ENCODE assay signal across 8 cellular contexts in genomic region chr12:49088190-49088931, GRCh38. TPM values are rescaled to one million over a fixed set of nuclear protein-coding genes. Genes with fewer than 3 reads are reported as not detected.
DNase-seq lines count a peak whose midpoint lies in the region; ATAC-seq, FAIRE-seq and TF ChIP-seq lines count a peak whose summit lies in the region.

No MANE protein-coding gene starts in this region.

- no peak overlapping the region for H3K4me3 Mint-ChIP-seq in activated CD4-positive, alpha-beta T cell treated with anti-CD3 and anti-CD28 coated beads for 36 hours

- 3% methylated on average over 11 of the region's 18 CpGs for WGBS in HepG2 (ENCODE audit: low lambda C conversion rate)

- no peak overlapping the region for H3K27ac ChIP-seq in colonic mucosa
- H3K27ac ChIP-seq in HepG2 (ENCODE audit: extremely low read length, insufficient read depth, low read length) = no peak overlapping the region

- H3K9ac ChIP-seq in colonic mucosa (ENCODE audit: low read depth in 2 of 2, low read length in 2 of 2) (peak overlapping the region; percentile 0 to 19), HepG2 (ENCODE audit: insufficient read depth, low read depth, low read length) (no peak overlapping the region)

- TF ChIP-seq CTCF in colonic mucosa (IDR thresholded peaks at IDR 0.05) = peak; percentile 86
- peak; percentile 92 for TF ChIP-seq CTCF in HepG2 (CRISPR knock-in tag; IDR thresholded peaks at IDR 0.05)

- BruUV-seq in HepG2 (replicated peaks; lab: Mats Ljungman, UMichigan) = no TSS peak

- H3K79me2 ChIP-seq in HepG2 (ENCODE audit: insufficient read depth, low read length) = no peaks in the 10 kb centered on the region

- H3K27me3 ChIP-seq in colonic mucosa = peaks cover 45% of the 10 kb centered on the region
- H3K27me3 ChIP-seq in HepG2 (ENCODE audit: control insufficient read depth in 1 of 2, insufficient read depth in 2 of 2, low read length in 2 of 2) = peaks cover 9 to 54% of the 10 kb centered on the region in 2 experiments; a peak in 4 of 5 replicates

- H4K20me1 ChIP-seq in HepG2 (ENCODE audit: insufficient read depth, low read length) = no peaks in the 10 kb centered on the region

- intact Hi-C loops in activated CD4-positive, alpha-beta T cell treated with anti-CD3 and anti-CD28 coated beads for 36 hours (cut with DNase I, micrococcal nuclease) = loop anchor here (1.0 to 2.0 kb wide), 3 partner anchors 42 to 147 kb away; partner anchors contain the start of genes TUBA1B (in 2 of the 2) and WNT1 (in 1 of the 2)
- intact Hi-C loops in colonic mucosa (cut with DNase I) (loop anchor here (5.0 kb wide), 1 partner anchor 34 kb away; no protein-coding TSS in a partner anchor), HepG2 (cut with micrococcal nuclease; ENCODE audit: unreplicated experiment) (loop anchor here (1.0 kb wide), 1 partner anchor 33 kb away; no protein-coding TSS in a partner anchor)

- TF ChIP-seq POLR2A in HepG2 (IDR thresholded peaks at IDR 0.05; ENCODE audit: insufficient read depth in 1 of 2, low read depth in 2 of 2, low read length in 2 of 2) = no peak

- H3K4me3 ChIP-seq in colonic mucosa (no peak overlapping the region), HepG2 (replicated peaks in 1 of 3; ENCODE audit: insufficient read depth in 1 of 3, low read depth in 2 of 3, low read length in 3 of 3) (peak overlapping the region in 1 of 3 experiments; percentile 36; a peak in 1 of 6 replicates)

- H3K4me1 Mint-ChIP-seq in activated CD4-positive, alpha-beta T cell treated with anti-CD3 and anti-CD28 coated beads for 36 hours = peaks cover 35% of the 10 kb centered on the region

- no peak for TF ChIP-seq EP300 in HepG2 (IDR thresholded peaks at IDR 0.05; ENCODE audit: low read depth in 2 of 2, low read length in 2 of 2)
- TF ChIP-seq EP300 in HepG2 (CRISPR knock-in tag; IDR thresholded peaks at IDR 0.05; ENCODE audit: borderline replicate concordance) = no peak

- H3K36me3 ChIP-seq in colonic mucosa (no peaks in the 10 kb centered on the region), HepG2 (replicated peaks in 1 of 2; ENCODE audit: control insufficient read depth in 1 of 2, insufficient read depth in 2 of 2, low read length in 2 of 2) (no peaks in the 10 kb centered on the region)

- no peak overlapping the region for H3K27ac Mint-ChIP-seq in activated CD4-positive, alpha-beta T cell treated with anti-CD3 and anti-CD28 coated beads for 36 hours

- H3K4me1 ChIP-seq in colonic mucosa (peaks cover 3% of the 10 kb centered on the region), HepG2 (ENCODE audit: insufficient read depth, low read length) (peaks cover 47% of the 10 kb centered on the region)

- peak; percentile 72 for TF ChIP-seq RAD21 in HepG2 (CRISPR knock-in tag; IDR thresholded peaks at IDR 0.05)

- no peaks in the 10 kb centered on the region for H3K9me3 Mint-ChIP-seq in activated CD4-positive, alpha-beta T cell treated with anti-CD3 and anti-CD28 coated beads for 36 hours (ENCODE audit: low read depth)

- H3K9me3 ChIP-seq in colonic mucosa = no peaks in the 10 kb centered on the region
- no peaks in the 10 kb centered on the region for H3K9me3 ChIP-seq in HepG2 (ENCODE audit: low read length)

- ATAC-seq in HG03521 (IDR thresholded peaks at IDR 0.05; ENCODE audit: unreplicated experiment) = peak; percentile 80
- ATAC-seq in activated CD4-positive, alpha-beta T cell treated with anti-CD3 and anti-CD28 coated beads for 36 hours = peak; percentile 91
- peak; percentile 84 for ATAC-seq in HepG2

- POLR2A ChIA-PET in activated CD4-positive, alpha-beta T cell treated with anti-CD3 and anti-CD28 coated beads for 36 hours (lab: Charles Lee) = interaction anchor here (0.6 to 1.6 kb wide), 3 partner anchors 23 to 147 kb away, joined by 3 to 5 read pairs (median 3); partner anchors contain the start of genes LMBR1L and TUBA1B
- POLR2A ChIA-PET in HepG2 (lab: Yijun Ruan, JAX) = interaction anchor here (1.4 to 2.7 kb wide), 4 partner anchors 19 to 177 kb away, joined by 3 to 16 read pairs (median 8); partner anchors contain the start of genes RHEBL1 and TUBA1B

- no peak overlapping the region for H2AFZ ChIP-seq in HepG2 (ENCODE audit: low read length)

- FAIRE-seq in HepG2 (lab: Jason Lieb, UNC) = peak; percentile 75

- in situ Hi-C loops in HepG2 (cut with HindIII; ENCODE audit: extremely low pct_ligation_motif_present, low pct_unique_long_range_greater_than_20kb) = no loop called here

- H3K27me3 Mint-ChIP-seq in activated CD4-positive, alpha-beta T cell treated with anti-CD3 and anti-CD28 coated beads for 36 hours = peaks cover 48% of the 10 kb centered on the region

- CTCF ChIA-PET in activated CD4-positive, alpha-beta T cell treated with anti-CD3 and anti-CD28 coated beads for 36 hours (lab: Charles Lee) = interaction anchor here (0.6 to 6.5 kb wide), 46 partner anchors 8 to 424 kb away, joined by 3 to 102 read pairs (median 4); partner anchors contain the start of genes LMBR1L, RHEBL1, SPATS2 and TROAP
- CTCF ChIA-PET in HepG2 (lab: Yijun Ruan, JAX; ENCODE audit: low intra/inter-chr PET ratio, low total read pairs) = interaction anchor here (1.4 to 3.0 kb wide), 4 partner anchors 10 to 42 kb away, joined by 3 to 30 read pairs (median 7); partner anchors contain the start of gene LMBR1L

- no peaks in the 10 kb centered on the region for H3K36me3 Mint-ChIP-seq in activated CD4-positive, alpha-beta T cell treated with anti-CD3 and anti-CD28 coated beads for 36 hours (ENCODE audit: low read depth)

- H3K4me2 ChIP-seq in HepG2 (ENCODE audit: low read depth, low read length) = peak overlapping the region; percentile 60

- peak; percentile 85 for DNase-seq in AG20443 (ENCODE audit: low spot score)
- peak; percentile 77 for DNase-seq in GM19238 (ENCODE audit: insufficient read length, low spot score)
- DNase-seq in NCI-H524 treated with DMSO at 0.1 percent for 48 hours (lab: John Stamatoyannopoulos, UW) = peak; percentile 84
- DNase-seq in activated CD4-positive, alpha-beta T cell treated with anti-CD3 and anti-CD28 coated beads for 36 hours = peak; percentile 82
- peak; percentile 81 for DNase-seq in colonic mucosa
- peak; percentile 73 for DNase-seq in HepG2 (ENCODE audit: low spot score)
- peak; percentile 28 to 49 (median 45) for DNase-seq in stimulated activated CD4-positive, alpha-beta T cell treated with anti-CD3 and anti-CD28 coated beads, TNF-alpha, amount 100 ng/mL, for 1 hour (ENCODE audit: low read depth in 3 of 3, low spot score in 1 of 3)

RNA-seq across cellular contexts. Expression of gene DHH, which starts 6.2 kb away (rescaled TPM):
- total RNA-seq in activated CD4-positive, alpha-beta T cell treated with anti-CD3 and anti-CD28 coated beads for 36 hours = not detected
- under 1 TPM; 0.29 to 0.52 TPM for total RNA-seq in colonic mucosa
- not detected in 2 replicates for total RNA-seq in HepG2 (2016; rRNA removed; fragmentation: Illumina TruSeq; extraction: Trizol)
- total RNA-seq in HepG2 (2016; cell fraction: cytosol; rRNA removed; fragmentation: Illumina TruSeq; extraction: Trizol; ENCODE audit: low read depth) = not detected in 2 replicates
- not detected in 2 replicates for total RNA-seq in HepG2 (2016; cell fraction: insoluble cytoplasmic fraction; rRNA removed; fragmentation: Illumina TruSeq; extraction: Trizol)
- total RNA-seq in HepG2 (2016; cell fraction: membrane; rRNA removed; fragmentation: Illumina TruSeq; extraction: Trizol) = not detected in 2 replicates
- not detected in 2 replicates for total RNA-seq in HepG2 (2016; cell fraction: nucleus; rRNA removed; fragmentation: Illumina TruSeq; extraction: Trizol)
- polyA plus RNA-seq in HepG2 (2011; rRNA removed) = not detected in 2 replicates
- polyA plus RNA-seq in HepG2 (2011; cell fraction: cytosol; rRNA removed) = not detected in 2 replicates
- 0.03 and 0.10 TPM in 2 replicates for polyA plus RNA-seq in HepG2 (2011; cell fraction: nucleus; rRNA removed)
- polyA plus RNA-seq in HepG2 (2012) = not detected in 2 replicates
- not detected in 2 replicates for polyA plus RNA-seq in HepG2 (2016; cell fraction: cytosol; fragmentation: Illumina TruSeq; extraction: Trizol; ENCODE audit: low read depth)
- polyA plus RNA-seq in HepG2 (2016; cell fraction: insoluble cytoplasmic fraction; fragmentation: Illumina TruSeq; extraction: Trizol; ENCODE audit: low read depth) = not detected in 2 replicates
- not detected in 2 replicates for polyA plus RNA-seq in HepG2 (2016; cell fraction: membrane; fragmentation: Illumina TruSeq; extraction: Trizol; ENCODE audit: low read depth)
- not detected in 2 replicates for polyA plus RNA-seq in HepG2 (2016; cell fraction: nucleus; fragmentation: Illumina TruSeq; extraction: Trizol; ENCODE audit: insufficient read depth, low read depth)
- polyA minus RNA-seq in HepG2 (2011; rRNA and poly(A)+ RNA removed; ENCODE audit: low replicate concordance) = 0.07 TPM in 1 of 2 replicates, not detected in the other
- polyA minus RNA-seq in HepG2 (2011; cell fraction: cytosol; rRNA and poly(A)+ RNA removed) = not detected in 2 replicates
- polyA minus RNA-seq in HepG2 (2011; cell fraction: nucleus; rRNA and poly(A)+ RNA removed) = 0.12 TPM in 1 of 2 replicates, not detected in the other

RNA-seq across cellular contexts. Expression of gene RHEBL1, which starts 18.6 kb away (rescaled TPM):
- total RNA-seq in activated CD4-positive, alpha-beta T cell treated with anti-CD3 and anti-CD28 coated beads for 36 hours = 10 to 100 TPM in 1 of 2 experiments, 1 to 10 TPM in 1; 6.7 to 13.3 TPM
- total RNA-seq in colonic mucosa (under 1 TPM; 0.27 to 0.32 TPM), HepG2 (2016; rRNA removed; fragmentation: Illumina TruSeq; extraction: Trizol) (1.4 and 1.6 TPM in 2 replicates)
- 0.71 and 0.79 TPM in 2 replicates for total RNA-seq in HepG2 (2016; cell fraction: cytosol; rRNA removed; fragmentation: Illumina TruSeq; extraction: Trizol; ENCODE audit: low read depth)
- total RNA-seq in HepG2 (2016; cell fraction: insoluble cytoplasmic fraction; rRNA removed; fragmentation: Illumina TruSeq; extraction: Trizol) = 1.5 and 1.9 TPM in 2 replicates
- total RNA-seq in HepG2 (2016; cell fraction: membrane; rRNA removed; fragmentation: Illumina TruSeq; extraction: Trizol) = 0.62 and 1.0 TPM in 2 replicates
- total RNA-seq in HepG2 (2016; cell fraction: nucleus; rRNA removed; fragmentation: Illumina TruSeq; extraction: Trizol) = 0.75 and 1.0 TPM in 2 replicates
- 2.5 and 2.9 TPM in 2 replicates for polyA plus RNA-seq in HepG2 (2011; rRNA removed)
- 2.7 and 2.8 TPM in 2 replicates for polyA plus RNA-seq in HepG2 (2011; cell fraction: cytosol; rRNA removed)
- 2.0 and 2.7 TPM in 2 replicates for polyA plus RNA-seq in HepG2 (2011; cell fraction: nucleus; rRNA removed)
- polyA plus RNA-seq in HepG2 (2012) = 2.3 and 3.2 TPM in 2 replicates
- 0.21 and 0.42 TPM in 2 replicates for polyA plus RNA-seq in HepG2 (2016; cell fraction: cytosol; fragmentation: Illumina TruSeq; extraction: Trizol; ENCODE audit: low read depth)
- 1.2 and 1.3 TPM in 2 replicates for polyA plus RNA-seq in HepG2 (2016; cell fraction: insoluble cytoplasmic fraction; fragmentation: Illumina TruSeq; extraction: Trizol; ENCODE audit: low read depth)
- polyA plus RNA-seq in HepG2 (2016; cell fraction: membrane; fragmentation: Illumina TruSeq; extraction: Trizol; ENCODE audit: low read depth) = 0.52 and 0.79 TPM in 2 replicates
- 1.3 and 1.8 TPM in 2 replicates for polyA plus RNA-seq in HepG2 (2016; cell fraction: nucleus; fragmentation: Illumina TruSeq; extraction: Trizol; ENCODE audit: insufficient read depth, low read depth)
- 4.3 TPM in 2 replicates for polyA minus RNA-seq in HepG2 (2011; rRNA and poly(A)+ RNA removed; ENCODE audit: low replicate concordance)
- 0.88 and 0.89 TPM in 2 replicates for polyA minus RNA-seq in HepG2 (2011; cell fraction: cytosol; rRNA and poly(A)+ RNA removed)
- polyA minus RNA-seq in HepG2 (2011; cell fraction: nucleus; rRNA and poly(A)+ RNA removed) = 0.62 and 0.90 TPM in 2 replicates

RNA-seq across cellular contexts. Expression of gene LMBR1L, which starts 22.3 kb away (rescaled TPM):
- 10 to 100 TPM; 45.0 to 48.0 TPM for total RNA-seq in activated CD4-positive, alpha-beta T cell treated with anti-CD3 and anti-CD28 coated beads for 36 hours
- 10 to 100 TPM; 36.9 to 38.2 TPM for total RNA-seq in colonic mucosa
- 7.3 and 12.2 TPM in 2 replicates for total RNA-seq in HepG2 (2016; rRNA removed; fragmentation: Illumina TruSeq; extraction: Trizol)
- 9.1 and 9.7 TPM in 2 replicates for total RNA-seq in HepG2 (2016; cell fraction: cytosol; rRNA removed; fragmentation: Illumina TruSeq; extraction: Trizol; ENCODE audit: low read depth)
- total RNA-seq in HepG2 (2016; cell fraction: insoluble cytoplasmic fraction; rRNA removed; fragmentation: Illumina TruSeq; extraction: Trizol) = 5.5 and 14.0 TPM in 2 replicates
- total RNA-seq in HepG2 (2016; cell fraction: membrane; rRNA removed; fragmentation: Illumina TruSeq; extraction: Trizol) = 8.8 and 9.7 TPM in 2 replicates
- 21.8 and 27.5 TPM in 2 replicates for total RNA-seq in HepG2 (2016; cell fraction: nucleus; rRNA removed; fragmentation: Illumina TruSeq; extraction: Trizol)
- polyA plus RNA-seq in HepG2 (2011; rRNA removed) = 65.9 and 79.6 TPM in 2 replicates
- 25.4 and 26.4 TPM in 2 replicates for polyA plus RNA-seq in HepG2 (2011; cell fraction: cytosol; rRNA removed)
- polyA plus RNA-seq in HepG2 (2011; cell fraction: nucleus; rRNA removed) = 362 and 407 TPM in 2 replicates
- polyA plus RNA-seq in HepG2 (2012) = 51.5 and 57.5 TPM in 2 replicates
- polyA plus RNA-seq in HepG2 (2016; cell fraction: cytosol; fragmentation: Illumina TruSeq; extraction: Trizol; ENCODE audit: low read depth) = 2.1 and 2.4 TPM in 2 replicates
- polyA plus RNA-seq in HepG2 (2016; cell fraction: insoluble cytoplasmic fraction; fragmentation: Illumina TruSeq; extraction: Trizol; ENCODE audit: low read depth) = 4.7 TPM in 2 replicates
- polyA plus RNA-seq in HepG2 (2016; cell fraction: membrane; fragmentation: Illumina TruSeq; extraction: Trizol; ENCODE audit: low read depth) = 5.1 and 8.4 TPM in 2 replicates
- 41.9 and 51.4 TPM in 2 replicates for polyA plus RNA-seq in HepG2 (2016; cell fraction: nucleus; fragmentation: Illumina TruSeq; extraction: Trizol; ENCODE audit: insufficient read depth, low read depth)
- 29.1 and 80.1 TPM in 2 replicates for polyA minus RNA-seq in HepG2 (2011; rRNA and poly(A)+ RNA removed; ENCODE audit: low replicate concordance)
- 14.6 and 15.4 TPM in 2 replicates for polyA minus RNA-seq in HepG2 (2011; cell fraction: cytosol; rRNA and poly(A)+ RNA removed)
- polyA minus RNA-seq in HepG2 (2011; cell fraction: nucleus; rRNA and poly(A)+ RNA removed) = 87.2 and 109 TPM in 2 replicates

RNA-seq across cellular contexts. Expression of gene KMT2D, which starts 27.8 kb away (rescaled TPM):
- 10 to 100 TPM; 48.3 to 58.2 TPM for total RNA-seq in activated CD4-positive, alpha-beta T cell treated with anti-CD3 and anti-CD28 coated beads for 36 hours
- 10 to 100 TPM; 50.2 to 87.5 TPM for total RNA-seq in colonic mucosa
- total RNA-seq in HepG2 (2016; rRNA removed; fragmentation: Illumina TruSeq; extraction: Trizol) = 10.4 and 25.7 TPM in 2 replicates
- total RNA-seq in HepG2 (2016; cell fraction: cytosol; rRNA removed; fragmentation: Illumina TruSeq; extraction: Trizol; ENCODE audit: low read depth) = 3.8 and 5.1 TPM in 2 replicates
- total RNA-seq in HepG2 (2016; cell fraction: insoluble cytoplasmic fraction; rRNA removed; fragmentation: Illumina TruSeq; extraction: Trizol) = 9.4 and 20.2 TPM in 2 replicates
- total RNA-seq in HepG2 (2016; cell fraction: membrane; rRNA removed; fragmentation: Illumina TruSeq; extraction: Trizol) = 7.5 and 9.1 TPM in 2 replicates
- total RNA-seq in HepG2 (2016; cell fraction: nucleus; rRNA removed; fragmentation: Illumina TruSeq; extraction: Trizol) = 25.5 and 28.3 TPM in 2 replicates
- polyA plus RNA-seq in HepG2 (2011; rRNA removed) = 8.1 and 8.2 TPM in 2 replicates
- polyA plus RNA-seq in HepG2 (2011; cell fraction: cytosol; rRNA removed) = 5.0 and 6.5 TPM in 2 replicates
- 41.1 and 48.4 TPM in 2 replicates for polyA plus RNA-seq in HepG2 (2011; cell fraction: nucleus; rRNA removed)
- polyA plus RNA-seq in HepG2 (2012) = 20.0 and 20.6 TPM in 2 replicates
- polyA plus RNA-seq in HepG2 (2016; cell fraction: cytosol; fragmentation: Illumina TruSeq; extraction: Trizol; ENCODE audit: low read depth) = 0.52 and 0.66 TPM in 2 replicates
- 18.4 and 23.1 TPM in 2 replicates for polyA plus RNA-seq in HepG2 (2016; cell fraction: insoluble cytoplasmic fraction; fragmentation: Illumina TruSeq; extraction: Trizol; ENCODE audit: low read depth)
- polyA plus RNA-seq in HepG2 (2016; cell fraction: membrane; fragmentation: Illumina TruSeq; extraction: Trizol; ENCODE audit: low read depth) = 1.3 and 2.4 TPM in 2 replicates
- polyA plus RNA-seq in HepG2 (2016; cell fraction: nucleus; fragmentation: Illumina TruSeq; extraction: Trizol; ENCODE audit: insufficient read depth, low read depth) = 78.2 and 102 TPM in 2 replicates
- polyA minus RNA-seq in HepG2 (2011; rRNA and poly(A)+ RNA removed; ENCODE audit: low replicate concordance) = 12.2 and 28.0 TPM in 2 replicates
- polyA minus RNA-seq in HepG2 (2011; cell fraction: cytosol; rRNA and poly(A)+ RNA removed) = 19.4 and 23.5 TPM in 2 replicates
- 32.2 and 33.3 TPM in 2 replicates for polyA minus RNA-seq in HepG2 (2011; cell fraction: nucleus; rRNA and poly(A)+ RNA removed)

RNA-seq across cellular contexts. Expression of gene TUBA1B, which starts 42.8 kb away (rescaled TPM):
- 1,000 to 10,000 TPM; 2,393 to 2,425 TPM for total RNA-seq in activated CD4-positive, alpha-beta T cell treated with anti-CD3 and anti-CD28 coated beads for 36 hours
- total RNA-seq in colonic mucosa (1,000 to 10,000 TPM in 1 of 2 donors, 100 to 1,000 TPM in 1; 445 to 1,717 TPM), HepG2 (2016; rRNA removed; fragmentation: Illumina TruSeq; extraction: Trizol) (1,275 and 1,742 TPM in 2 replicates)
- total RNA-seq in HepG2 (2016; cell fraction: cytosol; rRNA removed; fragmentation: Illumina TruSeq; extraction: Trizol; ENCODE audit: low read depth) = 206 and 211 TPM in 2 replicates
- total RNA-seq in HepG2 (2016; cell fraction: insoluble cytoplasmic fraction; rRNA removed; fragmentation: Illumina TruSeq; extraction: Trizol) = 1,254 and 1,746 TPM in 2 replicates
- 303 and 313 TPM in 2 replicates for total RNA-seq in HepG2 (2016; cell fraction: membrane; rRNA removed; fragmentation: Illumina TruSeq; extraction: Trizol)
- total RNA-seq in HepG2 (2016; cell fraction: nucleus; rRNA removed; fragmentation: Illumina TruSeq; extraction: Trizol) = 412 and 422 TPM in 2 replicates
- polyA plus RNA-seq in HepG2 (2011; rRNA removed) = 1,008 and 1,353 TPM in 2 replicates
- polyA plus RNA-seq in HepG2 (2011; cell fraction: cytosol; rRNA removed) = 1,199 and 1,413 TPM in 2 replicates
- polyA plus RNA-seq in HepG2 (2011; cell fraction: nucleus; rRNA removed) = 271 and 295 TPM in 2 replicates
- 414 and 527 TPM in 2 replicates for polyA plus RNA-seq in HepG2 (2012)
- polyA plus RNA-seq in HepG2 (2016; cell fraction: cytosol; fragmentation: Illumina TruSeq; extraction: Trizol; ENCODE audit: low read depth) = 236 and 258 TPM in 2 replicates
- polyA plus RNA-seq in HepG2 (2016; cell fraction: insoluble cytoplasmic fraction; fragmentation: Illumina TruSeq; extraction: Trizol; ENCODE audit: low read depth) = 2,014 and 2,064 TPM in 2 replicates
- 268 and 293 TPM in 2 replicates for polyA plus RNA-seq in HepG2 (2016; cell fraction: membrane; fragmentation: Illumina TruSeq; extraction: Trizol; ENCODE audit: low read depth)
- 567 and 603 TPM in 2 replicates for polyA plus RNA-seq in HepG2 (2016; cell fraction: nucleus; fragmentation: Illumina TruSeq; extraction: Trizol; ENCODE audit: insufficient read depth, low read depth)
- polyA minus RNA-seq in HepG2 (2011; rRNA and poly(A)+ RNA removed; ENCODE audit: low replicate concordance) = 2,124 and 7,641 TPM in 2 replicates
- 381 and 450 TPM in 2 replicates for polyA minus RNA-seq in HepG2 (2011; cell fraction: cytosol; rRNA and poly(A)+ RNA removed)
- 183 and 194 TPM in 2 replicates for polyA minus RNA-seq in HepG2 (2011; cell fraction: nucleus; rRNA and poly(A)+ RNA removed)
